In genomic region chr6:2880159-2880558, GRCh38 we compare ENCODE assay signal across 8 cellular contexts. TPM values are rescaled to one million over a fixed set of nuclear protein-coding genes. Genes with fewer than 3 reads are reported as not detected.
DNase-seq lines count a peak whose midpoint lies in the region; ATAC-seq and TF ChIP-seq lines count a peak whose summit lies in the region.
"Not testable (repeated sequence)": the region's sequence is repeated elsewhere in the genome, so short reads cannot be mapped to it uniquely, and the experiment has no call there.

No MANE protein-coding gene starts in this region.

- peak in 2 of 3 donors; percentile 66 to 69 for DNase-seq in CD4-positive, CD25-positive, alpha-beta regulatory T cell
- DNase-seq in activated B cell treated with CpG ODN at 0.5 μM for 24 hours; activated CD8-positive, alpha-beta memory T cell treated with anti-CD3 and anti-CD28 coated beads, Interleukin-2, amount 10 ng/mL, durations not matched to agents 7 days and 5 days; central memory CD8-positive, alpha-beta T cell (ENCODE audit: low spot score in 2 of 2): not testable (repeated sequence)
- DNase-seq in activated naive CD4-positive, alpha-beta T cell treated with anti-CD3 and anti-CD28 coated beads, Interleukin-2, amount 10 ng/mL, durations not matched to agents 7 days and 5 days = peak; percentile 53
- DNase-seq in naive thymus-derived CD4-positive, alpha-beta T cell = peak in 6 of 9 donors; percentile 42 to 80 (median 61)

- peak overlapping the region; percentile 41 for H3K27ac ChIP-seq in CD4-positive, CD25-positive, alpha-beta regulatory T cell (ENCODE audit: insufficient read depth, low read length, poor library complexity, severe bottlenecking)
- peak overlapping the region; percentile 12 for H3K27ac ChIP-seq in naive thymus-derived CD4-positive, alpha-beta T cell (ENCODE audit: low read depth, low read length)

- not testable (repeated sequence) for H3K36me3 Mint-ChIP-seq in CD4-positive, CD25-positive, alpha-beta regulatory T cell; IgD-negative memory B cell; central memory CD8-positive, alpha-beta T cell (ENCODE audit: insufficient read depth)
- H3K36me3 Mint-ChIP-seq in activated B cell treated with CpG ODN at 0.5 μM for 24 hours (ENCODE audit: low read depth) = peaks cover 37% of the 10 kb centered on the region
- peaks cover 17% of the 10 kb centered on the region for H3K36me3 Mint-ChIP-seq in activated CD8-positive, alpha-beta memory T cell treated with anti-CD3 and anti-CD28 coated beads, Interleukin-2, amount 10 ng/mL, durations not matched to agents 7 days and 5 days
- H3K36me3 Mint-ChIP-seq in activated naive CD4-positive, alpha-beta T cell treated with anti-CD3 and anti-CD28 coated beads, Interleukin-2, amount 10 ng/mL, durations not matched to agents 7 days and 5 days = peaks cover 58% of the 10 kb centered on the region
- H3K36me3 Mint-ChIP-seq in naive thymus-derived CD4-positive, alpha-beta T cell = peaks cover 7 to 38% (median 10%) of the 10 kb centered on the region in 5 donors
- H3K36me3 Mint-ChIP-seq in stimulated activated naive CD8-positive, alpha-beta T cell treated with anti-CD3 and anti-CD28 coated beads, Interleukin-15, Interleukin-2, amounts not matched to agents 100 ng/mL and 50 ng/mL, for 24 hours (ENCODE audit: low read depth) = peaks cover 22% of the 10 kb centered on the region

- TF ChIP-seq CTCF in activated B cell treated with CpG ODN at 0.5 μM for 24 hours (IDR thresholded peaks at IDR 0.05) = not testable (repeated sequence)

- H3K9me3 ChIP-seq in CD4-positive, CD25-positive, alpha-beta regulatory T cell (ENCODE audit: control insufficient read depth in 2 of 2, low read length in 2 of 2); naive thymus-derived CD4-positive, alpha-beta T cell (ENCODE audit: control insufficient read depth in 2 of 3, low read length in 3 of 3): not testable (repeated sequence)

- not testable (repeated sequence) for ATAC-seq in CD4-positive, CD25-positive, alpha-beta regulatory T cell (ENCODE audit: low read depth in 2 of 2); activated B cell treated with CpG ODN at 0.5 μM for 24 hours (ENCODE audit: low read depth); activated CD8-positive, alpha-beta memory T cell treated with anti-CD3 and anti-CD28 coated beads, Interleukin-2, amount 10 ng/mL, durations not matched to agents 7 days and 5 days
- ATAC-seq in central memory CD8-positive, alpha-beta T cell (replicated peaks; ENCODE audit: extremely low read depth, poor library complexity, severe bottlenecking) = peak; percentile 61
- ATAC-seq in naive thymus-derived CD4-positive, alpha-beta T cell = peak; percentile 33

- not testable (repeated sequence) for H3K27me3 Mint-ChIP-seq in CD4-positive, CD25-positive, alpha-beta regulatory T cell; IgD-negative memory B cell; activated B cell treated with CpG ODN at 0.5 μM for 24 hours; activated CD8-positive, alpha-beta memory T cell treated with anti-CD3 and anti-CD28 coated beads, Interleukin-2, amount 10 ng/mL, durations not matched to agents 7 days and 5 days; activated naive CD4-positive, alpha-beta T cell treated with anti-CD3 and anti-CD28 coated beads, Interleukin-2, amount 10 ng/mL, durations not matched to agents 7 days and 5 days; central memory CD8-positive, alpha-beta T cell; naive thymus-derived CD4-positive, alpha-beta T cell; stimulated activated naive CD8-positive, alpha-beta T cell treated with anti-CD3 and anti-CD28 coated beads, Interleukin-15, Interleukin-2, amounts not matched to agents 100 ng/mL and 50 ng/mL, for 24 hours

- POLR2A ChIA-PET in activated B cell treated with CpG ODN at 0.5 μM for 24 hours (lab: Charles Lee) = interaction anchor here (0.6 to 2.6 kb wide), 3 partner anchors 9 to 32 kb away, joined by 4 to 21 read pairs (median 4); no protein-coding TSS in a partner anchor
- POLR2A ChIA-PET in naive thymus-derived CD4-positive, alpha-beta T cell (lab: Charles Lee) = interaction anchor here (0.6 to 4.1 kb wide), 6 partner anchors 8 to 52 kb away, joined by 3 to 30 read pairs (median 4); partner anchors contain the start of gene SERPINB1

- H3K36me3 ChIP-seq in CD4-positive, CD25-positive, alpha-beta regulatory T cell (ENCODE audit: control insufficient read depth, insufficient read depth, low read length); naive thymus-derived CD4-positive, alpha-beta T cell (ENCODE audit: control insufficient read depth in 2 of 3, insufficient read depth in 3 of 3, low read length in 3 of 3): not testable (repeated sequence)

- H3K4me3 Mint-ChIP-seq in CD4-positive, CD25-positive, alpha-beta regulatory T cell = peak overlapping the region; percentile 78 to 85 (median 82)
- peak overlapping the region; percentile 79 to 97 (median 95) for H3K4me3 Mint-ChIP-seq in IgD-negative memory B cell
- peak overlapping the region; percentile 77 for H3K4me3 Mint-ChIP-seq in activated B cell treated with CpG ODN at 0.5 μM for 24 hours
- H3K4me3 Mint-ChIP-seq in activated CD8-positive, alpha-beta memory T cell treated with anti-CD3 and anti-CD28 coated beads, Interleukin-2, amount 10 ng/mL, durations not matched to agents 7 days and 5 days = peak overlapping the region; percentile 76
- peak overlapping the region; percentile 80 for H3K4me3 Mint-ChIP-seq in activated naive CD4-positive, alpha-beta T cell treated with anti-CD3 and anti-CD28 coated beads, Interleukin-2, amount 10 ng/mL, durations not matched to agents 7 days and 5 days
- H3K4me3 Mint-ChIP-seq in central memory CD8-positive, alpha-beta T cell = peak overlapping the region; percentile 62
- peak overlapping the region; percentile 43 to 88 (median 70) for H3K4me3 Mint-ChIP-seq in naive thymus-derived CD4-positive, alpha-beta T cell
- peak overlapping the region; percentile 42 for H3K4me3 Mint-ChIP-seq in stimulated activated naive CD8-positive, alpha-beta T cell treated with anti-CD3 and anti-CD28 coated beads, Interleukin-15, Interleukin-2, amounts not matched to agents 100 ng/mL and 50 ng/mL, for 24 hours

- H3K27ac Mint-ChIP-seq in CD4-positive, CD25-positive, alpha-beta regulatory T cell = peak overlapping the region; percentile 91 to 95 (median 94)
- H3K27ac Mint-ChIP-seq in IgD-negative memory B cell (peak overlapping the region; percentile 78 to 96 (median 86)), activated B cell treated with CpG ODN at 0.5 μM for 24 hours (peak overlapping the region; percentile 82)
- peak overlapping the region; percentile 84 for H3K27ac Mint-ChIP-seq in activated CD8-positive, alpha-beta memory T cell treated with anti-CD3 and anti-CD28 coated beads, Interleukin-2, amount 10 ng/mL, durations not matched to agents 7 days and 5 days
- H3K27ac Mint-ChIP-seq in activated naive CD4-positive, alpha-beta T cell treated with anti-CD3 and anti-CD28 coated beads, Interleukin-2, amount 10 ng/mL, durations not matched to agents 7 days and 5 days = peak overlapping the region; percentile 83
- H3K27ac Mint-ChIP-seq in central memory CD8-positive, alpha-beta T cell (ENCODE audit: low read depth) = peak overlapping the region; percentile 80
- peak overlapping the region; percentile 5 to 92 (median 84) for H3K27ac Mint-ChIP-seq in naive thymus-derived CD4-positive, alpha-beta T cell
- peak overlapping the region; percentile 73 for H3K27ac Mint-ChIP-seq in stimulated activated naive CD8-positive, alpha-beta T cell treated with anti-CD3 and anti-CD28 coated beads, Interleukin-15, Interleukin-2, amounts not matched to agents 100 ng/mL and 50 ng/mL, for 24 hours

- peaks cover 63% of the 10 kb centered on the region for H3K4me1 ChIP-seq in CD4-positive, CD25-positive, alpha-beta regulatory T cell (ENCODE audit: control insufficient read depth, insufficient read depth, low read length, poor library complexity, severe bottlenecking)
- H3K4me1 ChIP-seq in naive thymus-derived CD4-positive, alpha-beta T cell (ENCODE audit: control insufficient read depth in 2 of 2, insufficient read depth in 2 of 2, low read length in 2 of 2) = peaks cover 50 to 51% of the 10 kb centered on the region in 2 donors

- CTCF ChIA-PET in activated B cell treated with CpG ODN at 0.5 μM for 24 hours (lab: Charles Lee) = interaction anchor here (2.1 kb wide), 1 partner anchor 31 kb away, joined by 5 read pairs; no protein-coding TSS in a partner anchor
- CTCF ChIA-PET in activated CD8-positive, alpha-beta memory T cell treated with anti-CD3 and anti-CD28 coated beads, Interleukin-2, amount 10 ng/mL, durations not matched to agents 7 days and 5 days (lab: Charles Lee) = interaction anchor here (0.7 to 4.4 kb wide), 4 partner anchors 20 to 57 kb away, joined by 3 to 14 read pairs (median 10); no protein-coding TSS in a partner anchor
- CTCF ChIA-PET in activated naive CD4-positive, alpha-beta T cell treated with anti-CD3 and anti-CD28 coated beads, Interleukin-2, amount 10 ng/mL, durations not matched to agents 7 days and 5 days (lab: Charles Lee) = interaction anchor here (1.0 to 1.1 kb wide), 3 partner anchors 22 to 108 kb away, joined by 3 read pairs; no protein-coding TSS in a partner anchor
- CTCF ChIA-PET in naive thymus-derived CD4-positive, alpha-beta T cell (lab: Charles Lee) = interaction anchor here (0.9 to 7.0 kb wide), 6 partner anchors 8 to 33 kb away, joined by 3 to 57 read pairs (median 5); no protein-coding TSS in a partner anchor

- H3K4me3 ChIP-seq in CD4-positive, CD25-positive, alpha-beta regulatory T cell (ENCODE audit: low read depth, low read length) = peak overlapping the region; percentile 80
- not testable (repeated sequence) for H3K4me3 ChIP-seq in naive thymus-derived CD4-positive, alpha-beta T cell (ENCODE audit: low read length)

- not testable (repeated sequence) for H3K9me3 Mint-ChIP-seq in CD4-positive, CD25-positive, alpha-beta regulatory T cell; IgD-negative memory B cell; activated B cell treated with CpG ODN at 0.5 μM for 24 hours; activated CD8-positive, alpha-beta memory T cell treated with anti-CD3 and anti-CD28 coated beads, Interleukin-2, amount 10 ng/mL, durations not matched to agents 7 days and 5 days (ENCODE audit: low read depth); activated naive CD4-positive, alpha-beta T cell treated with anti-CD3 and anti-CD28 coated beads, Interleukin-2, amount 10 ng/mL, durations not matched to agents 7 days and 5 days; central memory CD8-positive, alpha-beta T cell; stimulated activated naive CD8-positive, alpha-beta T cell treated with anti-CD3 and anti-CD28 coated beads, Interleukin-15, Interleukin-2, amounts not matched to agents 100 ng/mL and 50 ng/mL, for 24 hours
- H3K9me3 Mint-ChIP-seq in naive thymus-derived CD4-positive, alpha-beta T cell = peaks cover 0 to 24% (median 5%) of the 10 kb centered on the region in 11 donors

- H3K27me3 ChIP-seq in CD4-positive, CD25-positive, alpha-beta regulatory T cell (ENCODE audit: control insufficient read depth, insufficient read depth, low read length); naive thymus-derived CD4-positive, alpha-beta T cell (ENCODE audit: control insufficient read depth in 2 of 2, insufficient read depth in 2 of 2, low read length in 2 of 2): not testable (repeated sequence)

- peaks cover 42 to 82% (median 67%) of the 10 kb centered on the region in 4 donors for H3K4me1 Mint-ChIP-seq in CD4-positive, CD25-positive, alpha-beta regulatory T cell
- H3K4me1 Mint-ChIP-seq in IgD-negative memory B cell (peaks cover 65 to 81% (median 66%) of the 10 kb centered on the region in 3 donors), activated B cell treated with CpG ODN at 0.5 μM for 24 hours (peaks cover 89% of the 10 kb centered on the region)
- H3K4me1 Mint-ChIP-seq in activated CD8-positive, alpha-beta memory T cell treated with anti-CD3 and anti-CD28 coated beads, Interleukin-2, amount 10 ng/mL, durations not matched to agents 7 days and 5 days = peaks cover 56% of the 10 kb centered on the region
- peaks cover 75% of the 10 kb centered on the region for H3K4me1 Mint-ChIP-seq in activated naive CD4-positive, alpha-beta T cell treated with anti-CD3 and anti-CD28 coated beads, Interleukin-2, amount 10 ng/mL, durations not matched to agents 7 days and 5 days
- peaks cover 70% of the 10 kb centered on the region for H3K4me1 Mint-ChIP-seq in central memory CD8-positive, alpha-beta T cell
- peaks cover 60 to 85% (median 82%) of the 10 kb centered on the region in 7 donors for H3K4me1 Mint-ChIP-seq in naive thymus-derived CD4-positive, alpha-beta T cell
- H3K4me1 Mint-ChIP-seq in stimulated activated naive CD8-positive, alpha-beta T cell treated with anti-CD3 and anti-CD28 coated beads, Interleukin-15, Interleukin-2, amounts not matched to agents 100 ng/mL and 50 ng/mL, for 24 hours (ENCODE audit: low read depth) = peaks cover 76% of the 10 kb centered on the region

- intact Hi-C loops in activated B cell treated with CpG ODN at 0.5 μM for 24 hours (cut with micrococcal nuclease) = loop anchor here (2.0 kb wide), 2 partner anchors 13 to 31 kb away; no protein-coding TSS in a partner anchor
- intact Hi-C loops in naive thymus-derived CD4-positive, alpha-beta T cell (cut with micrococcal nuclease) = loop anchor here (1.0 to 2.0 kb wide), 3 partner anchors 11 to 34 kb away; partner anchors contain the start of gene SERPINB9 (in 1 of the 2)

RNA-seq across cellular contexts. Expression of gene SERPINB9, which starts 22.9 kb away (rescaled TPM):
- total RNA-seq in CD4-positive, CD25-positive, alpha-beta regulatory T cell = 48.1 TPM
- polyA plus RNA-seq in CD4-positive, CD25-positive, alpha-beta regulatory T cell = 10 to 100 TPM; 29.1 to 46.2 (median 37.1) TPM
- polyA plus RNA-seq in IgD-negative memory B cell = 20.1 TPM
- 142 and 149 TPM in 2 replicates for total RNA-seq in activated B cell treated with CpG ODN at 0.5 μM for 24 hours
- 10 to 100 TPM; 56.0 to 94.9 TPM for total RNA-seq in activated CD8-positive, alpha-beta memory T cell treated with anti-CD3 and anti-CD28 coated beads, Interleukin-2, amount 10 ng/mL, durations not matched to agents 7 days and 5 days
- 10 to 100 TPM; 25.1 to 74.4 (median 52.0) TPM for total RNA-seq in naive thymus-derived CD4-positive, alpha-beta T cell
- polyA plus RNA-seq in naive thymus-derived CD4-positive, alpha-beta T cell = 10 to 100 TPM; 33.1 to 34.1 TPM

RNA-seq across cellular contexts. Expression of gene SERPINB1, which starts 38.5 kb away (rescaled TPM):
- 38.1 TPM for total RNA-seq in CD4-positive, CD25-positive, alpha-beta regulatory T cell
- 100 to 1,000 TPM; 100 to 116 (median 109) TPM for polyA plus RNA-seq in CD4-positive, CD25-positive, alpha-beta regulatory T cell
- 85.6 TPM for polyA plus RNA-seq in IgD-negative memory B cell
- total RNA-seq in activated B cell treated with CpG ODN at 0.5 μM for 24 hours = 59.9 and 60.5 TPM in 2 replicates
- 10 to 100 TPM; 55.2 to 65.7 TPM for total RNA-seq in activated CD8-positive, alpha-beta memory T cell treated with anti-CD3 and anti-CD28 coated beads, Interleukin-2, amount 10 ng/mL, durations not matched to agents 7 days and 5 days
- total RNA-seq in naive thymus-derived CD4-positive, alpha-beta T cell = 100 to 1,000 TPM in 1 of 5 experiments, 10 to 100 TPM in 4; 43.8 to 108 (median 62.5) TPM
- 100 to 1,000 TPM; 129 to 135 TPM for polyA plus RNA-seq in naive thymus-derived CD4-positive, alpha-beta T cell

Comparison
In these comparisons a context has a peak if more than half of its experiments do, and no peak if none do; other contexts are left out.
1. H3K4me3 Mint-ChIP-seq: peak in every context shown above with its lines; median percentile 95 in IgD-negative memory B cell; 82 in CD4-positive, CD25-positive, alpha-beta regulatory T cell; 80 in activated naive CD4-positive, alpha-beta T cell treated with anti-CD3 and anti-CD28 coated beads, Interleukin-2, amount 10 ng/mL, durations not matched to agents 7 days and 5 days; 77 in activated B cell treated with CpG ODN at 0.5 μM for 24 hours; 76 in activated CD8-positive, alpha-beta memory T cell treated with anti-CD3 and anti-CD28 coated beads, Interleukin-2, amount 10 ng/mL, durations not matched to agents 7 days and 5 days; 70 in naive thymus-derived CD4-positive, alpha-beta T cell; 62 in central memory CD8-positive, alpha-beta T cell; 42 in stimulated activated naive CD8-positive, alpha-beta T cell treated with anti-CD3 and anti-CD28 coated beads, Interleukin-15, Interleukin-2, amounts not matched to agents 100 ng/mL and 50 ng/mL, for 24 hours.